ENCODE assay signal across 26 cellular contexts in genomic region chr4:109162759-109163158, GRCh38.
"Had no signal": no experiment of that assay in that cellular context is flagged by ENCODE, and none has a peak within 500 bp of the region (broad histone marks: within the 10 kb centered on the region; RNA-seq: fewer than 3 reads in every experiment).

No MANE protein-coding gene starts in this region.

- H3K27ac Mint-ChIP-seq: activated naive CD8-positive, alpha-beta T cell; activated T-helper 2 cell treated with anti-CD3 and anti-CD28 coated beads, Interferon-gamma antibody, Interleukin-2, Interleukin-4, amounts not matched to agents 10 μg/mL and 5 μg/mL and 100 μg/mL, durations not matched to agents 14 hours and 24 hours and 36 hours; effector memory CD8-positive, alpha-beta T cell; natural killer cell; T-helper 1 cell treated with Interleukin-12 subunit alpha and Interleukin-12 subunit beta and Interleukin-4 antibody, amounts not matched to agents 30 μg/mL and 1 μg/mL, for 36 hours had no signal

- H3K4me3 ChIP-seq: adrenal gland, ascending aorta, dorsolateral prefrontal cortex, gastroesophageal sphincter, pancreas had no signal

- H3K4me3 Mint-ChIP-seq: activated naive CD8-positive, alpha-beta T cell; activated T-cell treated with anti-CD3 and anti-CD28 coated beads, Interleukin-2, amount 50 U/mL, for 4 hours; effector memory CD8-positive, alpha-beta T cell; natural killer cell; T-helper 1 cell treated with Interleukin-12 subunit alpha and Interleukin-12 subunit beta and Interleukin-4 antibody, amounts not matched to agents 30 μg/mL and 1 μg/mL, for 36 hours had no signal

- H3K27me3 Mint-ChIP-seq: activated naive CD8-positive, alpha-beta T cell had no signal

- H3K36me3 ChIP-seq: adrenal gland, ascending aorta, gastroesophageal sphincter, pancreas had no signal

- DNase-seq: activated CD4-positive, alpha-beta T cell treated with anti-CD3 and anti-CD28 coated beads for 4 hours; activated CD4-positive, alpha-beta T cell treated with anti-CD3 and anti-CD28 coated beads, Interleukin-2, amount 50 U/mL, for 48 hours; activated CD4-positive, CD25-positive, alpha-beta regulatory T cell; activated CD8-positive, alpha-beta memory T cell treated with anti-CD3 and anti-CD28 coated beads, Interleukin-2, amount 50 U/mL, for 48 hours; activated naive CD4-positive, alpha-beta T cell; activated T-cell treated with anti-CD3 and anti-CD28 coated beads, Interleukin-2, amount 50 U/mL, for 4 hours; adrenal gland; central memory CD4-positive, alpha-beta T cell; dorsolateral prefrontal cortex; effector memory CD8-positive, alpha-beta T cell; head of caudate nucleus; hypothalamus; left ventricle myocardium superior; mammary epithelial cell; midbrain; natural killer cell; stimulated activated CD4-positive, alpha-beta T cell treated with anti-CD3 and anti-CD28 coated beads, Interleukin-4, amount 100 ng/mL, for 1 hour; stimulated activated naive CD8-positive, alpha-beta T cell treated with anti-CD3 and anti-CD28 coated beads, Interleukin-15, Interleukin-2, amounts not matched to agents 100 U/mL and 50 U/mL, for 24 hours; T1000 had no signal

- H3K9me3 ChIP-seq: adrenal gland, ascending aorta, gastroesophageal sphincter, pancreas had no signal

- H3K27me3 ChIP-seq: adrenal gland, ascending aorta, dorsolateral prefrontal cortex, gastroesophageal sphincter, pancreas had no signal

- H3K9me3 Mint-ChIP-seq: activated T-cell treated with anti-CD3 and anti-CD28 coated beads, Interleukin-2, amount 50 U/mL, for 4 hours; activated T-helper 2 cell treated with anti-CD3 and anti-CD28 coated beads, Interferon-gamma antibody, Interleukin-2, Interleukin-4, amounts not matched to agents 10 μg/mL and 5 μg/mL and 100 μg/mL, durations not matched to agents 14 hours and 24 hours and 36 hours; effector memory CD8-positive, alpha-beta T cell; T-helper 1 cell treated with Interleukin-12 subunit alpha and Interleukin-12 subunit beta and Interleukin-4 antibody, amounts not matched to agents 30 μg/mL and 1 μg/mL, for 36 hours had no signal

- FAIRE-seq: islet of Langerhans, pancreas had no signal

- H3K4me1 Mint-ChIP-seq: natural killer cell had no signal

- H3K27ac ChIP-seq: adrenal gland, ascending aorta, dorsolateral prefrontal cortex, gastroesophageal sphincter, pancreas had no signal

- H3K36me3 Mint-ChIP-seq: activated naive CD8-positive, alpha-beta T cell; natural killer cell had no signal

- H3K4me1 ChIP-seq: adrenal gland, ascending aorta, gastroesophageal sphincter had no signal

- ATAC-seq: activated T-cell treated with anti-CD3 and anti-CD28 coated beads, Interleukin-2, amount 50 U/mL, for 4 hours; effector memory CD8-positive, alpha-beta T cell; gastroesophageal sphincter; left ventricle myocardium superior; natural killer cell; stimulated activated naive CD8-positive, alpha-beta T cell treated with anti-CD3 and anti-CD28 coated beads, Interleukin-15, Interleukin-2, amounts not matched to agents 100 U/mL and 50 U/mL, for 24 hours had no signal
